In genomic region chr2:231278868-231279267, GRCh38 we compare ENCODE assay signal across 23 cellular contexts.
"Had no signal": no experiment of that assay in that cellular context is flagged by ENCODE, and none has a peak within 500 bp of the region (broad histone marks: within the 10 kb centered on the region; RNA-seq: fewer than 3 reads in every experiment).

No MANE protein-coding gene starts in this region.

- H3K4me1 Mint-ChIP-seq: stimulated activated memory B cell treated with anti-CD40 and anti-IgM and Interleukin-4, amounts not matched to agents 10 μg/mL and 1 μg/mL and 100 μg/mL, for 72 hours had no signal

- H3K27me3 ChIP-seq: gastrocnemius medialis, heart right ventricle, right lobe of liver, spleen, testis, tibial nerve, upper lobe of right lung, vagina had no signal

- H3K4me3 Mint-ChIP-seq: naive thymus-derived CD8-positive, alpha-beta T cell; stimulated activated memory B cell treated with anti-CD40 and anti-IgM and Interleukin-4, amounts not matched to agents 10 μg/mL and 1 μg/mL and 100 μg/mL, for 72 hours; stimulated activated naive CD8-positive, alpha-beta T cell treated with anti-CD3 and anti-CD28 coated beads, Interleukin-15, Interleukin-2, amounts not matched to agents 100 ng/mL and 50 ng/mL, for 24 hours had no signal

- H3K4me3 ChIP-seq: coronary artery, gastrocnemius medialis, heart right ventricle, mucosa of descending colon, right lobe of liver, spleen, testis, tibial nerve, upper lobe of right lung, vagina had no signal

- H3K36me3 ChIP-seq: gastrocnemius medialis, right lobe of liver, vagina had no signal

- H3K9me3 ChIP-seq: gastrocnemius medialis, heart right ventricle, mucosa of descending colon, right lobe of liver, spleen, testis, tibial nerve, upper lobe of right lung, vagina had no signal

- H3K4me1 ChIP-seq: gastrocnemius medialis, heart right ventricle, right lobe of liver, testis, tibial nerve, upper lobe of right lung, vagina had no signal

- DNase-seq: effector CD4-positive, alpha-beta T cell; gastrocnemius medialis; heart right ventricle; hypothalamus; kidney glomerular epithelial cell; mammary epithelial cell; mucosa of descending colon; naive thymus-derived CD8-positive, alpha-beta T cell; posterior cingulate gyrus; right lobe of liver; spleen; stimulated activated CD4-positive, alpha-beta T cell treated with anti-CD3 and anti-CD28 coated beads, Interleukin-15, amount 100 ng/mL, for 24 hours; stimulated activated CD4-positive, alpha-beta T cell treated with anti-CD3 and anti-CD28 coated beads, Interleukin-1b, Interleukin-23, amount 100 ng/mL, for 48 hours; stimulated activated CD4-positive, alpha-beta T cell treated with anti-CD3 and anti-CD28 coated beads, Interleukin-4, amount 100 ng/mL, for 24 hours; testis; upper lobe of right lung had no signal

- H3K27ac Mint-ChIP-seq: naive thymus-derived CD8-positive, alpha-beta T cell; stimulated activated memory B cell treated with anti-CD40 and anti-IgM and Interleukin-4, amounts not matched to agents 10 μg/mL and 1 μg/mL and 100 μg/mL, for 72 hours; stimulated activated naive CD8-positive, alpha-beta T cell treated with anti-CD3 and anti-CD28 coated beads, Interleukin-15, Interleukin-2, amounts not matched to agents 100 ng/mL and 50 ng/mL, for 24 hours had no signal

- H3K9me3 Mint-ChIP-seq: naive thymus-derived CD8-positive, alpha-beta T cell; stimulated activated memory B cell treated with anti-CD40 and anti-IgM and Interleukin-4, amounts not matched to agents 10 μg/mL and 1 μg/mL and 100 μg/mL, for 72 hours; stimulated activated naive CD8-positive, alpha-beta T cell treated with anti-CD3 and anti-CD28 coated beads, Interleukin-15, Interleukin-2, amounts not matched to agents 100 ng/mL and 50 ng/mL, for 24 hours had no signal

- ATAC-seq: esophagus mucosa; gastrocnemius medialis; left lobe of liver; mucosa of descending colon; naive thymus-derived CD8-positive, alpha-beta T cell; right lobe of liver; stimulated activated memory B cell treated with anti-CD40 and anti-IgM and Interleukin-4, amounts not matched to agents 10 μg/mL and 1 μg/mL and 100 μg/mL, for 72 hours; upper lobe of right lung had no signal

- H3K27me3 Mint-ChIP-seq: stimulated activated memory B cell treated with anti-CD40 and anti-IgM and Interleukin-4, amounts not matched to agents 10 μg/mL and 1 μg/mL and 100 μg/mL, for 72 hours; stimulated activated naive CD8-positive, alpha-beta T cell treated with anti-CD3 and anti-CD28 coated beads, Interleukin-15, Interleukin-2, amounts not matched to agents 100 ng/mL and 50 ng/mL, for 24 hours had no signal

- H3K27ac ChIP-seq: coronary artery, gastrocnemius medialis, heart right ventricle, right lobe of liver, spleen, testis, tibial nerve, upper lobe of right lung, vagina had no signal
